In genomic region chr20:31678389-31679356, GRCh38 we compare ENCODE assay signal across 1 cellular context.
TF ChIP-seq lines count a peak whose summit lies in the region.

No MANE protein-coding gene starts in this region.

TF ChIP-seq in HepG2, 621 proteins besides CTCF, POLR2A, EP300 and RAD21 (continued from another document and continues in another):
- TF ChIP-seq TEF (CRISPR knock-in tag; IDR thresholded peaks at IDR 0.05), result no peak
- 0 out of 2 replicates have a peak, but pooled peaks have one; percentile 35 for TF ChIP-seq PPARG (CRISPR knock-in tag; conservative IDR thresholded peaks at IDR 0.05)
- TF ChIP-seq SRY (CRISPR knock-in tag; IDR thresholded peaks at IDR 0.05), result no peak
- no peak for TF ChIP-seq ZNF777 (CRISPR knock-in tag; IDR thresholded peaks at IDR 0.05)
- peak; percentile 89 for TF ChIP-seq RXRA (CRISPR knock-in tag; IDR thresholded peaks at IDR 0.05)
- no peak for TF ChIP-seq SIN3A (IDR thresholded peaks at IDR 0.05; ENCODE audit: borderline replicate concordance, low read depth, low read length)
- peak; percentile 95 for TF ChIP-seq TEAD3 (CRISPR knock-in tag; optimal IDR thresholded peaks at IDR 0.05; ENCODE audit: borderline replicate concordance)
- peak; percentile 62 for TF ChIP-seq HMG20B (CRISPR knock-in tag; conservative IDR thresholded peaks at IDR 0.05)
- no peak for TF ChIP-seq ELF4 (CRISPR knock-in tag; IDR thresholded peaks at IDR 0.05; ENCODE audit: borderline replicate concordance)
- no peak for TF ChIP-seq GLMP (CRISPR knock-in tag; IDR thresholded peaks at IDR 0.05; ENCODE audit: borderline replicate concordance)
- TF ChIP-seq ZNF276 (CRISPR knock-in tag; IDR thresholded peaks at IDR 0.05; ENCODE audit: low read depth), result no peak; the same call in 1 of the 2 replicates
- peak; percentile 10; the same call in 1 of the 2 replicates for TF ChIP-seq ZNF124 (CRISPR knock-in tag; IDR thresholded peaks at IDR 0.05)
- TF ChIP-seq BCLAF1 (IDR thresholded peaks at IDR 0.05), result no peak
- TF ChIP-seq ZNF615 (CRISPR knock-in tag; IDR thresholded peaks at IDR 0.05; ENCODE audit: borderline replicate concordance), result no peak
- no peak for TF ChIP-seq CSRNP1 (CRISPR knock-in tag; IDR thresholded peaks at IDR 0.05)
- no peak; the same call in 1 of the 2 replicates for TF ChIP-seq KDM3A (CRISPR knock-in tag; IDR thresholded peaks at IDR 0.05; ENCODE audit: low read depth)
- TF ChIP-seq ZKSCAN8 (CRISPR knock-in tag; IDR thresholded peaks at IDR 0.05; ENCODE audit: borderline replicate concordance), result no peak
- TF ChIP-seq DR1 (CRISPR knock-in tag; IDR thresholded peaks at IDR 0.05), result no peak
- no peak for TF ChIP-seq YY1 (IDR thresholded peaks at IDR 0.05; ENCODE audit: insufficient read depth, insufficient replicate concordance, low read depth, low read length)
- TF ChIP-seq MTA3 (CRISPR knock-in tag; IDR thresholded peaks at IDR 0.05), result no peak
- TF ChIP-seq KIAA2018 (CRISPR knock-in tag; IDR thresholded peaks at IDR 0.05; ENCODE audit: borderline replicate concordance), result no peak
- no peak for TF ChIP-seq MEIS1 (CRISPR knock-in tag; IDR thresholded peaks at IDR 0.05; ENCODE audit: borderline replicate concordance)
- peak; percentile 97 for TF ChIP-seq NR2F6 (IDR thresholded peaks at IDR 0.05)
- TF ChIP-seq NR2F6 (CRISPR knock-in tag; IDR thresholded peaks at IDR 0.05), result peak; percentile 98
- TF ChIP-seq ZBTB8A (CRISPR knock-in tag; IDR thresholded peaks at IDR 0.05; ENCODE audit: borderline replicate concordance, low read depth), result no peak
- TF ChIP-seq ATM (IDR thresholded peaks at IDR 0.05; ENCODE audit: borderline replicate concordance), result no peak
- no peak for TF ChIP-seq TAF1 (CRISPR knock-in tag; IDR thresholded peaks at IDR 0.05)
- TF ChIP-seq BRD4 (CRISPR knock-in tag; IDR thresholded peaks at IDR 0.05), result no peak
- no peak for TF ChIP-seq ZNF441 (CRISPR knock-in tag; IDR thresholded peaks at IDR 0.05; ENCODE audit: borderline replicate concordance)
- no peak for TF ChIP-seq SMAD3 (CRISPR knock-in tag; IDR thresholded peaks at IDR 0.05)
- TF ChIP-seq ZNF160 (CRISPR knock-in tag; IDR thresholded peaks at IDR 0.05), result no peak
- TF ChIP-seq FOXK1 (CRISPR knock-in tag; IDR thresholded peaks at IDR 0.05; ENCODE audit: borderline replicate concordance, low read depth), result no peak
- TF ChIP-seq FOSL2 (CRISPR knock-in tag; IDR thresholded peaks at IDR 0.05), result peak; percentile 30; the same call in 1 of the 2 replicates
- TF ChIP-seq SOX6 (IDR thresholded peaks at IDR 0.05), result no peak
- TF ChIP-seq SOX6 (CRISPR knock-in tag; IDR thresholded peaks at IDR 0.05), result peak; percentile 32; the same call in 1 of the 2 replicates
- TF ChIP-seq NR2F2 (IDR thresholded peaks at IDR 0.05; ENCODE audit: borderline replicate concordance, low read depth), result peak; percentile 83
- peak; percentile 53 for TF ChIP-seq RBM22 (optimal IDR thresholded peaks at IDR 0.05; ENCODE audit: low read length)
- no peak; the same call in 1 of the 2 replicates for TF ChIP-seq MIER3 (CRISPR knock-in tag; IDR thresholded peaks at IDR 0.05; ENCODE audit: borderline replicate concordance)
- no peak for TF ChIP-seq ZNF781 (CRISPR knock-in tag; IDR thresholded peaks at IDR 0.05; ENCODE audit: borderline replicate concordance, not compliant biosample characterization)
- TF ChIP-seq THYN1 (CRISPR knock-in tag; IDR thresholded peaks at IDR 0.05; ENCODE audit: borderline replicate concordance, low read depth), result no peak
- no peak for TF ChIP-seq ZBTB14 (CRISPR knock-in tag; IDR thresholded peaks at IDR 0.05)
- no peak for TF ChIP-seq PRDM4 (CRISPR knock-in tag; IDR thresholded peaks at IDR 0.05; ENCODE audit: borderline replicate concordance)
- TF ChIP-seq SIN3B (IDR thresholded peaks at IDR 0.05; ENCODE audit: low read length), result no peak
- TF ChIP-seq GZF1 (CRISPR knock-in tag; IDR thresholded peaks at IDR 0.05), result peak; percentile 70; the same call in 1 of the 2 replicates
- TF ChIP-seq SMAD9 (CRISPR knock-in tag; IDR thresholded peaks at IDR 0.05), result no peak
- no peak for TF ChIP-seq FOXA1 (IDR thresholded peaks at IDR 0.05)
- peak; percentile 4; the same call in 1 of the 2 replicates for TF ChIP-seq FOXA1 (CRISPR knock-in tag; IDR thresholded peaks at IDR 0.05)
